8 cellular contexts compared by ENCODE assay signal in the genomic region with DNA sequence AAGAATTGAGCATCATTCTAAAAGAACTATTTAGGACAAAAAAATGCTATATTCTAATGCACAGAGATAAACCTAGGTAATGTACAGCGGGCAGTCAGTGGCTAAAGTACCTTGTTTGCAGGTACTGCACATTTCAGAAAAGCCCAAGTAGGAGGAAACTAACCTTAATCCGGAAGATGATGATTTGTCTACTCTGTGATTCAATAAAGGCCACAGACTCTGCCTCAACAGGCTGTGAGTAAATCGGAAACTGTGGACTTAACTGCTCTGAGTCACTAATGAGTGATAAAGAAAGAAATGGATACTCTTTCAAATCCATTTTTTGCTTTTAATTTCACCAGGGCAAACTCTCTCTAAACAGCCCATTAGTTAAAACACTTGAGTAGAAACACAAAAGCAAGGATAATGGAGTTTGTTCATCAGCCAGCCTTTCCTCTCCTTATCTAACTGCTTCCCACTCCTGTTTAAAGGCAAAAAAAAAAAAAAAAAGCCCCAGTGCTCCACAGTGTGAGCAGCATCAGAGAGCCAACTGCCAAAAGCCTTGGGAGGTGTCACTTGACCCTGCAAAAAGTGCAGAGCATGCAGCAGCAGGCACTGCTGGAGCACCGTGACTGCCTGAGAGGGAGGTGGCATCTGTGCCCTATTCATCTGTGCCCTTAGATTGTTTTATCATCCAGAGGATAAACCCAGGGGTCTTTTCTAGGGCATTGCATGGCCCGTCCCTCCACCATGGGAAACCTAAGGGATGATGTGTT.
DNase-seq lines count a peak whose midpoint lies in the region; ATAC-seq lines count a peak whose summit lies in the region.

No MANE protein-coding gene starts in this region.

- H3K4me1 ChIP-seq in SJCRH30: no peaks in the 10 kb centered on the region

- ATAC-seq in activated CD4-positive, CD25-positive, alpha-beta regulatory T cell treated with anti-CD3 and anti-CD28 coated beads, Interleukin-2, amount 50 U/mL, for 24 hours: peak; percentile 72 to 84
- ATAC-seq in HG02763 (IDR thresholded peaks at IDR 0.05; ENCODE audit: unreplicated experiment): peak; percentile 75

- no peaks in the 10 kb centered on the region for H3K27me3 ChIP-seq in SJCRH30

- DNase-seq in activated CD4-positive, CD25-positive, alpha-beta regulatory T cell (lab: John Stamatoyannopoulos, UW): no peak
- peak; percentile 28 for DNase-seq in NCI-H774 (lab: John Stamatoyannopoulos, UW)
- DNase-seq in myocyte (ENCODE audit: low read depth): peak; percentile 22
- DNase-seq in globus pallidus (ENCODE audit: low spot score): no peak
- no peak for DNase-seq in SJCRH30
- no peak for DNase-seq in NCI-H510A treated with DMSO at 0.1 percent for 48 hours (lab: John Stamatoyannopoulos, UW)

- H3K4me3 ChIP-seq in SJCRH30: no peak overlapping the region

- no peak overlapping the region for H3K27ac ChIP-seq in SJCRH30

- H3K9me3 ChIP-seq in SJCRH30 (replicated peaks): no peaks in the 10 kb centered on the region

- no peaks in the 10 kb centered on the region for H3K36me3 ChIP-seq in SJCRH30

Comparison
In these comparisons a context has a peak if more than half of its experiments do, and no peak if none do; other contexts are left out.
1. DNase-seq: peak in NCI-H774 (single experiment) and myocyte (single experiment); none in activated CD4-positive, CD25-positive, alpha-beta regulatory T cell (0 of 4), globus pallidus (single experiment), SJCRH30 (0 of 2) and NCI-H510A treated with DMSO at 0.1 percent for 48 hours (single experiment).